33 cellular contexts compared by ENCODE assay signal in genomic region chr20:21110811-21111210, GRCh38. TPM values are rescaled to one million over a fixed set of nuclear protein-coding genes. Genes with fewer than 3 reads are reported as not detected.
"Had no signal": no experiment of that assay in that cellular context is flagged by ENCODE, and none has a peak within 500 bp of the region (broad histone marks: within the 10 kb centered on the region; RNA-seq: fewer than 3 reads in every experiment).

No MANE protein-coding gene starts in this region.

- H3K27ac ChIP-seq: colonic mucosa, epithelial cell of prostate, esophagus squamous epithelium, gastrocnemius medialis, heart right ventricle, left lung, lower lobe of right lung had no signal

- H3K4me3 ChIP-seq: colonic mucosa, esophagus squamous epithelium, gastrocnemius medialis, heart right ventricle, left lung, lower lobe of right lung, mucosa of descending colon had no signal

- H3K36me3 ChIP-seq: colonic mucosa, esophagus squamous epithelium, gastrocnemius medialis, heart right ventricle, left lung, lower lobe of right lung had no signal

- H3K9me3 ChIP-seq: colonic mucosa, esophagus squamous epithelium, gastrocnemius medialis, heart right ventricle, left lung, lower lobe of right lung, mucosa of descending colon had no signal

- ATAC-seq: effector memory CD8-positive, alpha-beta T cell; esophagus mucosa; gastrocnemius medialis; heart right ventricle; left cardiac atrium; left lung; left ventricle myocardium superior; lower lobe of right lung; mucosa of descending colon had no signal

- H3K27ac Mint-ChIP-seq: dendritic cell treated with granulocyte-macrophage colony-stimulating factor and Interleukin-4, amounts not matched to agents 40 ng/mL and 50 ng/mL, for 4 days; effector memory CD8-positive, alpha-beta T cell; endodermal cell; mesothelial cell of epicardium; naive B cell had no signal

- H3K4me3 Mint-ChIP-seq: dendritic cell treated with granulocyte-macrophage colony-stimulating factor and Interleukin-4, amounts not matched to agents 40 ng/mL and 50 ng/mL, for 4 days; effector memory CD8-positive, alpha-beta T cell; endodermal cell; mesothelial cell of epicardium; naive B cell had no signal

- H3K4me1 ChIP-seq: colonic mucosa had no signal

- DNase-seq: colonic mucosa; cortex of kidney; effector CD8-positive, alpha-beta T cell; effector memory CD8-positive, alpha-beta T cell; endodermal cell; erythroblast; esophagus squamous epithelium; foreskin fibroblast; foreskin melanocyte; gastrocnemius medialis; glutamatergic neuron; head of caudate nucleus; heart right ventricle; hippocampal formation; left cardiac atrium; left lung; left ventricle myocardium superior; lower lobe of right lung; mesenchymal stem cell; mucosa of descending colon; naive B cell had no signal

- H3K9me3 Mint-ChIP-seq: dendritic cell treated with granulocyte-macrophage colony-stimulating factor and Interleukin-4, amounts not matched to agents 40 ng/mL and 50 ng/mL, for 4 days; effector memory CD8-positive, alpha-beta T cell; endodermal cell; mesothelial cell of epicardium had no signal

- FAIRE-seq: endometrium, islet of Langerhans, keratinocyte had no signal

- H3K36me3 Mint-ChIP-seq: mesothelial cell of epicardium had no signal

RNA-seq across cellular contexts. Expression of gene LINC00237, which starts 4.7 kb away (rescaled TPM):
- total RNA-seq: colonic mucosa, esophagus mucosa, esophagus squamous epithelium, gastrocnemius medialis, glomerular endothelial cell, heart right ventricle, kidney epithelial cell, left cardiac atrium, left lung, left ventricle myocardium superior, lower lobe of right lung, lung microvascular endothelial cell, mesenteric fat pad, mesothelial cell of epicardium, mucosa of descending colon, myocyte had no signal
- polyA plus RNA-seq: heart right ventricle, keratinocyte had no signal
